Comparison of ENCODE assay signal across 27 cellular contexts in the genomic region with DNA sequence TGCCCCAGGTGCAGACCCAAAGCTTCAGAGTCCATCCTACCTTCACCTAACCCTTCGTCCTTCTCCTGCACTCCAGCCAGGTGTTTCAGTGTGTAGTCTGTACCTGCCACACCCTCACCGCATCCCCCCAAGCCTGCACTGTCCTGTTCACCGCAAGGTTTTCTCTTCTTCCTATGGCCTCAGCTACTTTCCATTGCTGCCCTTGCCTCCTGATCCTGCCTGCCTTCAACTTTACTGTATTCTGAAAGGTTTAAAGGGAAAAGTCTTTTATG. TPM values are rescaled to one million over a fixed set of nuclear protein-coding genes. Genes with fewer than 3 reads are reported as not detected.
A peak's percentile ranks its signal among the peaks of the same experiment; 100 is the strongest.
DNase-seq lines count a peak whose midpoint lies in the region; ATAC-seq and TF ChIP-seq lines count a peak whose summit lies in the region.
"Had no signal": no experiment of that assay in that cellular context is flagged by ENCODE, and none has a peak within 500 bp of the region (broad histone marks: within the 10 kb centered on the region; RNA-seq: fewer than 3 reads in every experiment).

No MANE protein-coding gene starts in this region.

- H3K4me3 ChIP-seq in Caco-2 (ENCODE audit: low read depth, low read length) (no peak overlapping the region), OCI-LY7 (ENCODE audit: low read depth, low read length, poor library complexity, severe bottlenecking) (no peak overlapping the region), prostate gland (no peak overlapping the region), psoas muscle (no peak overlapping the region)
- H3K4me3 ChIP-seq: esophagus muscularis mucosa, SJSA1 had no signal

- H3K27me3 ChIP-seq in Caco-2 (replicated peaks; ENCODE audit: control insufficient read depth, insufficient read depth, low read length) (no peaks in the 10 kb centered on the region), prostate gland (replicated peaks; ENCODE audit: insufficient read depth) (no peaks in the 10 kb centered on the region), psoas muscle (ENCODE audit: insufficient read depth in 3 of 3, low read length in 2 of 3) (peaks cover 0 to 4% (median 4%) of the 10 kb centered on the region in 3 donors)
- H3K27me3 ChIP-seq: brain microvascular endothelial cell, SJSA1 had no signal

- POLR2A ChIA-PET in Caco-2 (lab: Charles Lee) = no interaction called here
- POLR2A ChIA-PET in OCI-LY7 (lab: Charles Lee) = interaction anchor here (0.9 to 6.8 kb wide), 4 partner anchors 8 to 80 kb away, joined by 3 to 143 read pairs (median 18); a partner anchor contains a TSS

- no peak for TF ChIP-seq POLR2A in prostate gland (IDR thresholded peaks at IDR 0.05)

- H3K9me3 Mint-ChIP-seq in Caco-2 (ENCODE audit: unreplicated experiment) = no peaks in the 10 kb centered on the region
- H3K9me3 Mint-ChIP-seq in HFFc6 = no peaks in the 10 kb centered on the region
- H3K9me3 Mint-ChIP-seq: mesothelial cell of epicardium, nephron progenitor cell, T-cell had no signal

- H3K36me3 Mint-ChIP-seq in Caco-2 (ENCODE audit: insufficient read depth, unreplicated experiment) (peaks cover 8% of the 10 kb centered on the region), HFFc6 (ENCODE audit: low read depth) (no peaks in the 10 kb centered on the region)
- H3K36me3 Mint-ChIP-seq: mesothelial cell of epicardium, T-cell had no signal

- H3K4me1 ChIP-seq in Caco-2 = peaks cover 11% of the 10 kb centered on the region
- H3K4me1 ChIP-seq in OCI-LY7 (ENCODE audit: insufficient read depth, low read length, poor library complexity, severe bottlenecking) = peaks cover 73% of the 10 kb centered on the region
- H3K4me1 ChIP-seq in prostate gland (replicated peaks) = peaks cover 8% of the 10 kb centered on the region
- H3K4me1 ChIP-seq in psoas muscle = no peaks in the 10 kb centered on the region
- H3K4me1 ChIP-seq: SJSA1 had no signal

- no peak overlapping the region for H2AFZ ChIP-seq in OCI-LY7 (ENCODE audit: low read length)

- H4K20me1 ChIP-seq in OCI-LY7 (ENCODE audit: insufficient read depth, low read length) = no peaks in the 10 kb centered on the region

- H3K27ac ChIP-seq in OCI-LY7 (ENCODE audit: low read depth, low read length, poor library complexity, severe bottlenecking) (peak overlapping the region; percentile 98), prostate gland (peak overlapping the region; percentile 79 to 86), psoas muscle (no peak overlapping the region)
- H3K27ac ChIP-seq: brain microvascular endothelial cell, esophagus muscularis mucosa, SJSA1 had no signal

- peaks cover 6% of the 10 kb centered on the region for H3K4me1 Mint-ChIP-seq in Caco-2 (ENCODE audit: low read depth, unreplicated experiment)
- H3K4me1 Mint-ChIP-seq in HFFc6 (ENCODE audit: low read depth) = peaks cover 12% of the 10 kb centered on the region
- H3K4me1 Mint-ChIP-seq: immature natural killer cell, mesothelial cell of epicardium, nephron progenitor cell had no signal

- peak overlapping the region; percentile 84 for H3K4me2 ChIP-seq in OCI-LY7 (ENCODE audit: low read length)

- 87% methylated on average over 3 of the region's 3 CpGs for WGBS in prostate gland
- WGBS in psoas muscle, 3 donors = 94 to 97% (median 95%) methylated on average over 3 of the region's 3 CpGs

- CTCF ChIA-PET in Caco-2 (lab: Charles Lee) = no interaction called here
- CTCF ChIA-PET in OCI-LY7 (lab: Charles Lee; ENCODE audit: unreplicated experiment) = interaction anchor here (1.0 kb wide), 1 partner anchor 100 kb away, joined by 3 read pairs; no protein-coding TSS in a partner anchor

- H3K4me3 Mint-ChIP-seq in Caco-2 (ENCODE audit: unreplicated experiment) = no peak overlapping the region
- no peak overlapping the region for H3K4me3 Mint-ChIP-seq in HFFc6
- H3K4me3 Mint-ChIP-seq: activated CD4-positive, alpha-beta T cell treated with anti-CD3 and anti-CD28 coated beads for 36 hours; immature natural killer cell; mesothelial cell of epicardium; nephron progenitor cell; T-cell had no signal

- H3K27me3 Mint-ChIP-seq in Caco-2 (ENCODE audit: insufficient read depth, unreplicated experiment) (no peaks in the 10 kb centered on the region), HFFc6 (ENCODE audit: insufficient read depth) (peaks cover 16% of the 10 kb centered on the region)
- H3K27me3 Mint-ChIP-seq: activated CD4-positive, alpha-beta T cell treated with anti-CD3 and anti-CD28 coated beads for 36 hours; T-cell had no signal

- H3K9me3 ChIP-seq in Caco-2 (no peaks in the 10 kb centered on the region), OCI-LY7 (ENCODE audit: low read length) (peaks cover under 1% of the 10 kb centered on the region; the same call in 1 of the 2 replicates), prostate gland (no peaks in the 10 kb centered on the region), psoas muscle (no peaks in the 10 kb centered on the region)
- H3K9me3 ChIP-seq: esophagus muscularis mucosa, SJSA1 had no signal

- H3K27ac Mint-ChIP-seq in Caco-2 (ENCODE audit: unreplicated experiment) (peak overlapping the region; percentile 61), HFFc6 (no peak overlapping the region)
- H3K27ac Mint-ChIP-seq: activated CD4-positive, alpha-beta T cell treated with anti-CD3 and anti-CD28 coated beads for 36 hours; mesothelial cell of epicardium; nephron progenitor cell had no signal

- no peak for TF ChIP-seq CTCF in Caco-2 (IDR thresholded peaks at IDR 0.05; ENCODE audit: insufficient read depth in 1 of 2, low read depth in 1 of 2, low read length in 1 of 2, severe bottlenecking in 1 of 2, unreplicated experiment in 1 of 2)
- TF ChIP-seq CTCF in OCI-LY7 (conservative IDR thresholded peaks at IDR 0.05; ENCODE audit: low read length) = no peak
- no peak for TF ChIP-seq CTCF in prostate gland (IDR thresholded peaks at IDR 0.05)
- TF ChIP-seq CTCF in HFFc6 (IDR thresholded peaks at IDR 0.05) = no peak
- no peak for TF ChIP-seq CTCF in psoas muscle (IDR thresholded peaks at IDR 0.05)

- no peaks in the 10 kb centered on the region for H3K9me2 ChIP-seq in OCI-LY7 (ENCODE audit: insufficient read depth, low read length)

- BruUV-seq in Caco-2 (replicated peaks; lab: Mats Ljungman, UMichigan) (no TSS peak), OCI-LY7 (replicated peaks; lab: Mats Ljungman, UMichigan) (no TSS peak)

- intact Hi-C loops in Caco-2 (cut with micrococcal nuclease; ENCODE audit: unreplicated experiment) = no loop called here
- intact Hi-C loops in OCI-LY7 (cut with micrococcal nuclease; ENCODE audit: unreplicated experiment) = no loop called here
- intact Hi-C loops in left colon (cut with DNase I, micrococcal nuclease) = no loop called here
- intact Hi-C loops in prostate gland (cut with DNase I) = no loop called here
- intact Hi-C loops in psoas muscle (cut with DNase I) = no loop called here

- DNase-seq in Caco-2 (no peak), OCI-LY7 (ENCODE audit: low spot score) (no peak), left colon (peak; percentile 48 to 50), prostate gland (ENCODE audit: low spot score) (no peak), activated gamma-delta T cell (lab: John Stamatoyannopoulos, UW) (no peak), SHP77 treated with DMSO at 0.1 percent for 48 hours (lab: John Stamatoyannopoulos, UW) (no peak), HFFc6 (no peak), psoas muscle (no peak)
- DNase-seq: activated CD4-positive, alpha-beta T cell treated with anti-CD3 and anti-CD28 coated beads for 36 hours; activated T-cell treated with anti-CD3 and anti-CD28 coated beads, Interleukin-2, amount 50 U/mL, for 1 hour; brain microvascular endothelial cell; C1 segment of cervical spinal cord; foreskin melanocyte; HCEC 1CT; hippocampal formation; immature natural killer cell; NCI-H1105 treated with DMSO at 0.1 percent for 48 hours; NCI-H2081; NCI-H446; NCI-H82; nephron progenitor cell; posterior cingulate gyrus; substantia nigra; T-cell had no signal

- H3K36me3 ChIP-seq in Caco-2 (ENCODE audit: control insufficient read depth, insufficient read depth, low read length) (no peaks in the 10 kb centered on the region), OCI-LY7 (ENCODE audit: insufficient read depth, low read length) (peaks cover 67% of the 10 kb centered on the region), prostate gland (no peaks in the 10 kb centered on the region), psoas muscle (ENCODE audit: insufficient read depth in 1 of 2, low read depth in 1 of 2) (no peaks in the 10 kb centered on the region)
- H3K36me3 ChIP-seq: brain microvascular endothelial cell, esophagus muscularis mucosa, SJSA1 had no signal

- H3K79me2 ChIP-seq in OCI-LY7 (ENCODE audit: insufficient read depth, low read depth, low read length) = peaks cover 81% of the 10 kb centered on the region

- ATAC-seq in left colon (peak; percentile 8), psoas muscle (no peak)
- ATAC-seq: activated CD4-positive, alpha-beta T cell treated with anti-CD3 and anti-CD28 coated beads for 36 hours; T-cell had no signal

RNA-seq across cellular contexts. Expression of a gene that starts 9.3 kb away (rescaled TPM):
- total RNA-seq in Caco-2 (2022) (14.8 and 16.1 TPM in 2 replicates), OCI-LY7 (2022) (115 and 117 TPM in 2 replicates), left colon (10 to 100 TPM; 65.7 to 82.6 TPM), prostate gland (10 to 100 TPM; 27.4 to 88.9 TPM), psoas muscle (1 to 10 TPM in 1 of 4 donors, under 1 TPM in 3; 0.42 to 1.1 (median 0.87) TPM)
- total RNA-seq in OCI-LY7 (2014; rRNA removed; shearing (Covaris generic)) = 90.5 and 108 TPM in 2 replicates
- total RNA-seq in HFFc6 (2021; fragmentation: NEBNext Ultra II Directional; extraction: Animal tissue kit (Norgen Biotek cat#: 25700)) = under 1 TPM in 3 of 6 experiments, not detected in 3; 0.10 to 0.23 (median 0.19) TPM
- 1 to 10 TPM in 1 of 3 donors, under 1 TPM in 2; 0.52 to 1.2 (median 0.64) TPM for polyA plus RNA-seq in psoas muscle

Comparison
In these comparisons a context has a peak if more than half of its experiments do, and no peak if none do; other contexts are left out.
1. DNase-seq: peak in left colon (2 of 2); none in Caco-2 (0 of 2), OCI-LY7 (single experiment), prostate gland (single experiment), activated gamma-delta T cell (single experiment), SHP77 treated with DMSO at 0.1 percent for 48 hours (single experiment), HFFc6 (single experiment) and psoas muscle (0 of 2).